Comparison of ENCODE assay signal across 8 cellular contexts in the genomic region with DNA sequence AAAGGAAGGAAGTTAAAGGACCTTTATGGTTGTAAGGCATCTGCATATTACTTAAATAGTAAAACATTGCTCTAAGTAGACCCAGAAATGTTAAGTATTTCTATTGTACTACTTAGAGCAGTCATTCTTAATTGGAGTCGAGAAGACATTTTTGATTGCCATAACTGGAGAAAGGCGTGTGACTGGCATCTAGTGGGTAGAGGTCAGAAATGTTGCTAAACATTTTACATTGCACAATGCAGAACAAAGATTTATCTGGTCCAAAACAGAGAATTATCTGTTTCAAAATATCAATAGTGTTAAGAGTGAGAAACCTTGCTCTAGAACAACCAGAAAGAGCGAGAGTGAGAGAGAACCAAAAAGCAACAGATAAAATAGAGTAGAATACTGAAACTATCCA. TPM values are rescaled to one million over a fixed set of nuclear protein-coding genes. Genes with fewer than 3 reads are reported as not detected.
DNase-seq lines count a peak whose midpoint lies in the region; ATAC-seq and TF ChIP-seq lines count a peak whose summit lies in the region.
"Had no signal": no experiment of that assay in that cellular context is flagged by ENCODE, and none has a peak within 500 bp of the region (broad histone marks: within the 10 kb centered on the region; RNA-seq: fewer than 3 reads in every experiment).

No MANE protein-coding gene starts in this region.

- CTCF ChIA-PET in activated CD8-positive, alpha-beta memory T cell treated with anti-CD3 and anti-CD28 coated beads, Interleukin-2, amount 10 ng/mL, durations not matched to agents 7 days and 5 days (lab: Charles Lee) = no interaction called here

- in situ Hi-C loops in astrocyte of the spinal cord (cut with HindIII; ENCODE audit: low sequenced_read_pairs) = no loop called here

- peaks cover 7% of the 10 kb centered on the region for H3K27me3 Mint-ChIP-seq in activated CD8-positive, alpha-beta memory T cell treated with anti-CD3 and anti-CD28 coated beads, Interleukin-2, amount 10 ng/mL, durations not matched to agents 7 days and 5 days

- peak; percentile 60 for DNase-seq in EH (ENCODE audit: low read depth)
- DNase-seq in astrocyte of the spinal cord (ENCODE audit: low read depth, low spot score) = no peak
- peak; percentile 32 for DNase-seq in myocyte (ENCODE audit: low read depth)
- no peak for DNase-seq in activated CD8-positive, alpha-beta memory T cell treated with anti-CD3 and anti-CD28 coated beads, Interleukin-2, amount 10 ng/mL, durations not matched to agents 7 days and 5 days
- DNase-seq: activated effector memory CD4-positive, alpha-beta T cell treated with Interleukin-2 at 50 U/mL for 16 hours had no signal

- H3K4me3 Mint-ChIP-seq in activated CD8-positive, alpha-beta memory T cell treated with anti-CD3 and anti-CD28 coated beads, Interleukin-2, amount 10 ng/mL, durations not matched to agents 7 days and 5 days = no peak overlapping the region

- H3K9me3 Mint-ChIP-seq in activated CD8-positive, alpha-beta memory T cell treated with anti-CD3 and anti-CD28 coated beads, Interleukin-2, amount 10 ng/mL, durations not matched to agents 7 days and 5 days (ENCODE audit: low read depth) = no peaks in the 10 kb centered on the region

- ATAC-seq in GM18909 (IDR thresholded peaks at IDR 0.05; ENCODE audit: poor library complexity, unreplicated experiment) (no peak), GM19452 (IDR thresholded peaks at IDR 0.05; ENCODE audit: unreplicated experiment) (no peak)
- no peak for ATAC-seq in activated CD8-positive, alpha-beta memory T cell treated with anti-CD3 and anti-CD28 coated beads, Interleukin-2, amount 10 ng/mL, durations not matched to agents 7 days and 5 days

- peak; percentile 58 for TF ChIP-seq CTCF in LNCAP (IDR thresholded peaks at IDR 0.05)
- peak; percentile 24 for TF ChIP-seq CTCF in astrocyte of the spinal cord (IDR thresholded peaks at IDR 0.05; ENCODE audit: low read depth, low read length)

- H3K36me3 Mint-ChIP-seq in activated CD8-positive, alpha-beta memory T cell treated with anti-CD3 and anti-CD28 coated beads, Interleukin-2, amount 10 ng/mL, durations not matched to agents 7 days and 5 days = no peaks in the 10 kb centered on the region

- no peaks in the 10 kb centered on the region for H3K4me1 Mint-ChIP-seq in activated CD8-positive, alpha-beta memory T cell treated with anti-CD3 and anti-CD28 coated beads, Interleukin-2, amount 10 ng/mL, durations not matched to agents 7 days and 5 days

- H3K4me3 ChIP-seq in astrocyte of the spinal cord (ENCODE audit: low read depth, low read length) = no peak overlapping the region

- no peak overlapping the region for H3K27ac Mint-ChIP-seq in activated CD8-positive, alpha-beta memory T cell treated with anti-CD3 and anti-CD28 coated beads, Interleukin-2, amount 10 ng/mL, durations not matched to agents 7 days and 5 days

RNA-seq across cellular contexts. Expression of gene ROCK1, which starts 23.3 kb away (rescaled TPM):
- 24.7 and 46.3 TPM in 2 replicates for total RNA-seq in myocyte
- polyA plus RNA-seq in myocyte (2012) = 12.7 TPM
- total RNA-seq in activated CD8-positive, alpha-beta memory T cell treated with anti-CD3 and anti-CD28 coated beads, Interleukin-2, amount 10 ng/mL, durations not matched to agents 7 days and 5 days = 10 to 100 TPM; 63.8 to 65.1 TPM

Comparison
In these comparisons a context has a peak if more than half of its experiments do, and no peak if none do; other contexts are left out.
1. DNase-seq: peak in EH (single experiment) and myocyte (single experiment); none in astrocyte of the spinal cord (single experiment) and activated CD8-positive, alpha-beta memory T cell treated with anti-CD3 and anti-CD28 coated beads, Interleukin-2, amount 10 ng/mL, durations not matched to agents 7 days and 5 days (single experiment).